Comparison of ENCODE assay signal across 1 cellular context in the genomic region with DNA sequence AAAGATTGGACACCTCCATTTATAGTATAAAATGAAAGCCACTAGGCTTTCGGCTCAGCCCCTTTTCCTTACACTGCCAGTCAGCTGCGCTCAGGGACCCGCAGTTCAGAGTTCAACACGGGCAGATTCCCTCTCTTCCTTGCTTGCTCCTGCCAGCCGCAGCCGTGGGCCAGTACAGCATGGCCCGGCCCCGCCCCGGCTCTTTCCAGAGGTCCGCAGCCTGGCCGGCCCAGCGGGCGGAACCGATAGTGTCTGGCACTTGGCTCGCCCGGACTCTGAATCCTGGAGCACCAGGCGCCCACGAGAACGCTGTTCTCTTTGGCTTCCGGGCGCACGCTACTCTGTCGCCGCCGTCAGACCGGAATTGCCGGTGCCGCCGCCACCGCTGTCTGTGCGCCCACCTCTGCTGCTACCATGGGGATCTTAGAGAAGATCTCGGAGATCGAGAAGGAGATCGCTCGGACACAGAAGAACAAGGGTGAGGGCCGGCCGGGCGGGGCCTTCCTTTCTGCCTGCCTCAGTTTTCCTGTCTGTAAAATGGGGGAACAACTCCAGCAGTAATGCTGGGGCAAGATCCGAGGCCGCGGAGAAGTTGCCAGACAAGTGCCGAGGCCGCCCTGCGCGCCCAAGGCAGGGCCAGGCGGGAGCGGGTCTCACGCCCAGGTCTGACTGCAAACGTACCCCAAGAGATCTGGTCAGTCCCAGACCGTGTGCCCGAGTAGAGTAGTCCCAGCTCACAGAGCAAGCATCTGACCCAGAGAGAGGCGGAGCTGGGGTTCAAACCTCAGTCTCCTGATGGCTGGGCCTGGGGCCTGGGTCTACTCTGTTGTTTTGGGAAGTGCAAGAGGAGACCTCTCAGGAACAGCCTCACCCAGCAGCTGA.
TF ChIP-seq lines count a peak whose summit lies in the region.

A gene with protein sequence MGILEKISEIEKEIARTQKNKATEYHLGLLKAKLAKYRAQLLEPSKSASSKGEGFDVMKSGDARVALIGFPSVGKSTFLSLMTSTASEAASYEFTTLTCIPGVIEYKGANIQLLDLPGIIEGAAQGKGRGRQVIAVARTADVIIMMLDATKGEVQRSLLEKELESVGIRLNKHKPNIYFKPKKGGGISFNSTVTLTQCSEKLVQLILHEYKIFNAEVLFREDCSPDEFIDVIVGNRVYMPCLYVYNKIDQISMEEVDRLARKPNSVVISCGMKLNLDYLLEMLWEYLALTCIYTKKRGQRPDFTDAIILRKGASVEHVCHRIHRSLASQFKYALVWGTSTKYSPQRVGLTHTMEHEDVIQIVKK (plus strand): TSS at position 339 of the 882 bp plus-strand sequence. CDS start 76 bp downstream, at position 415.

TF ChIP-seq in WTC11, 78 proteins besides CTCF, POLR2A, EP300 and RAD21 (continued from another document):
- TF ChIP-seq, protein P1, sequence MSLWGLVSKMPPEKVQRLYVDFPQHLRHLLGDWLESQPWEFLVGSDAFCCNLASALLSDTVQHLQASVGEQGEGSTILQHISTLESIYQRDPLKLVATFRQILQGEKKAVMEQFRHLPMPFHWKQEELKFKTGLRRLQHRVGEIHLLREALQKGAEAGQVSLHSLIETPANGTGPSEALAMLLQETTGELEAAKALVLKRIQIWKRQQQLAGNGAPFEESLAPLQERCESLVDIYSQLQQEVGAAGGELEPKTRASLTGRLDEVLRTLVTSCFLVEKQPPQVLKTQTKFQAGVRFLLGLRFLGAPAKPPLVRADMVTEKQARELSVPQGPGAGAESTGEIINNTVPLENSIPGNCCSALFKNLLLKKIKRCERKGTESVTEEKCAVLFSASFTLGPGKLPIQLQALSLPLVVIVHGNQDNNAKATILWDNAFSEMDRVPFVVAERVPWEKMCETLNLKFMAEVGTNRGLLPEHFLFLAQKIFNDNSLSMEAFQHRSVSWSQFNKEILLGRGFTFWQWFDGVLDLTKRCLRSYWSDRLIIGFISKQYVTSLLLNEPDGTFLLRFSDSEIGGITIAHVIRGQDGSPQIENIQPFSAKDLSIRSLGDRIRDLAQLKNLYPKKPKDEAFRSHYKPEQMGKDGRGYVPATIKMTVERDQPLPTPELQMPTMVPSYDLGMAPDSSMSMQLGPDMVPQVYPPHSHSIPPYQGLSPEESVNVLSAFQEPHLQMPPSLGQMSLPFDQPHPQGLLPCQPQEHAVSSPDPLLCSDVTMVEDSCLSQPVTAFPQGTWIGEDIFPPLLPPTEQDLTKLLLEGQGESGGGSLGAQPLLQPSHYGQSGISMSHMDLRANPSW (CRISPR knock-in tag; conservative IDR thresholded peaks at IDR 0.05; ENCODE audit: low read depth): no peak
- TF ChIP-seq RELA (CRISPR knock-in tag; IDR thresholded peaks at IDR 0.05; ENCODE audit: borderline replicate concordance): no peak
- no peak for TF ChIP-seq NFYB (CRISPR knock-in tag; conservative IDR thresholded peaks at IDR 0.05; ENCODE audit: low read depth)
- no peak for TF ChIP-seq MYBL2 (CRISPR knock-in tag; IDR thresholded peaks at IDR 0.05)
- peak; percentile 75; the same call in 1 of the 2 replicates for TF ChIP-seq TEAD1 (CRISPR knock-in tag; IDR thresholded peaks at IDR 0.05)
- no peak for TF ChIP-seq ETV6 (CRISPR knock-in tag; IDR thresholded peaks at IDR 0.05)
- TF ChIP-seq GRHL2 (CRISPR knock-in tag; IDR thresholded peaks at IDR 0.05; ENCODE audit: insufficient replicate concordance, severe bottlenecking): no peak
- TF ChIP-seq FOXJ3 (CRISPR knock-in tag; IDR thresholded peaks at IDR 0.05; ENCODE audit: borderline replicate concordance): no peak
- TF ChIP-seq, protein P2, sequence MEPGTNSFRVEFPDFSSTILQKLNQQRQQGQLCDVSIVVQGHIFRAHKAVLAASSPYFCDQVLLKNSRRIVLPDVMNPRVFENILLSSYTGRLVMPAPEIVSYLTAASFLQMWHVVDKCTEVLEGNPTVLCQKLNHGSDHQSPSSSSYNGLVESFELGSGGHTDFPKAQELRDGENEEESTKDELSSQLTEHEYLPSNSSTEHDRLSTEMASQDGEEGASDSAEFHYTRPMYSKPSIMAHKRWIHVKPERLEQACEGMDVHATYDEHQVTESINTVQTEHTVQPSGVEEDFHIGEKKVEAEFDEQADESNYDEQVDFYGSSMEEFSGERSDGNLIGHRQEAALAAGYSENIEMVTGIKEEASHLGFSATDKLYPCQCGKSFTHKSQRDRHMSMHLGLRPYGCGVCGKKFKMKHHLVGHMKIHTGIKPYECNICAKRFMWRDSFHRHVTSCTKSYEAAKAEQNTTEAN (CRISPR knock-in tag; IDR thresholded peaks at IDR 0.05): 0 out of 2 replicates have a peak, but pooled peaks have one; percentile 43
- TF ChIP-seq, protein P3, sequence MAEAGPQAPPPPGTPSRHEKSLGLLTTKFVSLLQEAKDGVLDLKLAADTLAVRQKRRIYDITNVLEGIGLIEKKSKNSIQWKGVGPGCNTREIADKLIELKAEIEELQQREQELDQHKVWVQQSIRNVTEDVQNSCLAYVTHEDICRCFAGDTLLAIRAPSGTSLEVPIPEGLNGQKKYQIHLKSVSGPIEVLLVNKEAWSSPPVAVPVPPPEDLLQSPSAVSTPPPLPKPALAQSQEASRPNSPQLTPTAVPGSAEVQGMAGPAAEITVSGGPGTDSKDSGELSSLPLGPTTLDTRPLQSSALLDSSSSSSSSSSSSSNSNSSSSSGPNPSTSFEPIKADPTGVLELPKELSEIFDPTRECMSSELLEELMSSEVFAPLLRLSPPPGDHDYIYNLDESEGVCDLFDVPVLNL (CRISPR knock-in tag; IDR thresholded peaks at IDR 0.05; ENCODE audit: borderline replicate concordance, low read depth): no peak
- TF ChIP-seq, protein P4, sequence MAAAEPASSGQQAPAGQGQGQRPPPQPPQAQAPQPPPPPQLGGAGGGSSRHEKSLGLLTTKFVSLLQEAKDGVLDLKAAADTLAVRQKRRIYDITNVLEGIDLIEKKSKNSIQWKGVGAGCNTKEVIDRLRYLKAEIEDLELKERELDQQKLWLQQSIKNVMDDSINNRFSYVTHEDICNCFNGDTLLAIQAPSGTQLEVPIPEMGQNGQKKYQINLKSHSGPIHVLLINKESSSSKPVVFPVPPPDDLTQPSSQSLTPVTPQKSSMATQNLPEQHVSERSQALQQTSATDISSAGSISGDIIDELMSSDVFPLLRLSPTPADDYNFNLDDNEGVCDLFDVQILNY (CRISPR knock-in tag; IDR thresholded peaks at IDR 0.05): 0 out of 2 replicates have a peak, but pooled peaks have one; percentile 80
- TF ChIP-seq JUN (CRISPR knock-in tag; IDR thresholded peaks at IDR 0.05): no peak
- TF ChIP-seq, protein P5, sequence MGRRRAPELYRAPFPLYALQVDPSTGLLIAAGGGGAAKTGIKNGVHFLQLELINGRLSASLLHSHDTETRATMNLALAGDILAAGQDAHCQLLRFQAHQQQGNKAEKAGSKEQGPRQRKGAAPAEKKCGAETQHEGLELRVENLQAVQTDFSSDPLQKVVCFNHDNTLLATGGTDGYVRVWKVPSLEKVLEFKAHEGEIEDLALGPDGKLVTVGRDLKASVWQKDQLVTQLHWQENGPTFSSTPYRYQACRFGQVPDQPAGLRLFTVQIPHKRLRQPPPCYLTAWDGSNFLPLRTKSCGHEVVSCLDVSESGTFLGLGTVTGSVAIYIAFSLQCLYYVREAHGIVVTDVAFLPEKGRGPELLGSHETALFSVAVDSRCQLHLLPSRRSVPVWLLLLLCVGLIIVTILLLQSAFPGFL (CRISPR knock-in tag; IDR thresholded peaks at IDR 0.05; ENCODE audit: borderline replicate concordance): no peak
- TF ChIP-seq GTF2I (CRISPR knock-in tag; conservative IDR thresholded peaks at IDR 0.05): peak; percentile 98
- TF ChIP-seq ZBTB21 (CRISPR knock-in tag; IDR thresholded peaks at IDR 0.05; ENCODE audit: borderline replicate concordance): peak; percentile 48
- TF ChIP-seq ZNF396 (CRISPR knock-in tag; IDR thresholded peaks at IDR 0.05; ENCODE audit: borderline replicate concordance): no peak
- TF ChIP-seq MXD4 (CRISPR knock-in tag; IDR thresholded peaks at IDR 0.05; ENCODE audit: borderline replicate concordance): no peak
- TF ChIP-seq, protein P6, sequence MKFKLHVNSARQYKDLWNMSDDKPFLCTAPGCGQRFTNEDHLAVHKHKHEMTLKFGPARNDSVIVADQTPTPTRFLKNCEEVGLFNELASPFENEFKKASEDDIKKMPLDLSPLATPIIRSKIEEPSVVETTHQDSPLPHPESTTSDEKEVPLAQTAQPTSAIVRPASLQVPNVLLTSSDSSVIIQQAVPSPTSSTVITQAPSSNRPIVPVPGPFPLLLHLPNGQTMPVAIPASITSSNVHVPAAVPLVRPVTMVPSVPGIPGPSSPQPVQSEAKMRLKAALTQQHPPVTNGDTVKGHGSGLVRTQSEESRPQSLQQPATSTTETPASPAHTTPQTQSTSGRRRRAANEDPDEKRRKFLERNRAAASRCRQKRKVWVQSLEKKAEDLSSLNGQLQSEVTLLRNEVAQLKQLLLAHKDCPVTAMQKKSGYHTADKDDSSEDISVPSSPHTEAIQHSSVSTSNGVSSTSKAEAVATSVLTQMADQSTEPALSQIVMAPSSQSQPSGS (CRISPR knock-in tag; IDR thresholded peaks at IDR 0.05; ENCODE audit: borderline replicate concordance, low read depth): no peak
- TF ChIP-seq NR1H2 (CRISPR knock-in tag; IDR thresholded peaks at IDR 0.05): no peak
